ENCODE assay signal across 11 cellular contexts in genomic region chr20:31567380-31567720, GRCh38. TPM values are rescaled to one million over a fixed set of nuclear protein-coding genes. Genes with fewer than 3 reads are reported as not detected.
DNase-seq lines count a peak whose midpoint lies in the region; ATAC-seq and TF ChIP-seq lines count a peak whose summit lies in the region.
"Had no signal": no experiment of that assay in that cellular context is flagged by ENCODE, and none has a peak within 500 bp of the region (broad histone marks: within the 10 kb centered on the region; RNA-seq: fewer than 3 reads in every experiment).

No MANE protein-coding gene starts in this region.

- H3K4me3 ChIP-seq in PC-9: peak overlapping the region; percentile 47; the same call in 1 of the 2 replicates
- no peak overlapping the region for H3K4me3 ChIP-seq in esophagus muscularis mucosa
- H3K4me3 ChIP-seq: skin epidermis, tibial nerve had no signal

- DNase-seq in activated T-cell treated with anti-CD3 and anti-CD28 coated beads, Interleukin-2, amount 50 U/mL, for 72 hours: no peak
- DNase-seq in activated T-cell treated with anti-CD3 and anti-CD28 coated beads, Interleukin-2, amount 50 U/mL, for 1 hour: no peak
- DNase-seq in PC-9: no peak
- DNase-seq in esophagus muscularis mucosa (ENCODE audit: extremely low spot score): no peak
- DNase-seq in stimulated activated effector memory CD8-positive, alpha-beta T cell treated with anti-CD3 and anti-CD28 coated beads, Interleukin-12 subunit alpha, Interleukin-12 subunit beta, amount 100 ng/mL, for 72 hours (ENCODE audit: low spot score in 2 of 2): no peak
- no peak for DNase-seq in NCI-H2227 (lab: John Stamatoyannopoulos, UW; ENCODE audit: unreplicated experiment)
- DNase-seq in NCI-H526 treated with DMSO at 0.1 percent for 48 hours (lab: John Stamatoyannopoulos, UW): no peak
- no peak for DNase-seq in GOT3 (lab: John Stamatoyannopoulos, UW)
- DNase-seq: kidney glomerular epithelial cell had no signal

- H3K9me3 ChIP-seq in PC-9 (ENCODE audit: insufficient read depth, low read depth) (no peaks in the 10 kb centered on the region), esophagus muscularis mucosa (no peaks in the 10 kb centered on the region)
- H3K9me3 ChIP-seq: tibial nerve had no signal

- TF ChIP-seq POLR2A in esophagus muscularis mucosa (IDR thresholded peaks at IDR 0.05; ENCODE audit: low read depth): no peak

- ATAC-seq in activated T-cell treated with anti-CD3 and anti-CD28 coated beads, Interleukin-2, amount 50 U/mL, for 72 hours (replicated peaks in 1 of 2): no peak
- no peak for ATAC-seq in stimulated activated effector memory CD8-positive, alpha-beta T cell treated with anti-CD3 and anti-CD28 coated beads, Interleukin-12 subunit alpha, Interleukin-12 subunit beta, amount 100 ng/mL, for 72 hours

- H3K27ac Mint-ChIP-seq in activated T-cell treated with anti-CD3 and anti-CD28 coated beads, Interleukin-2, amount 50 U/mL, for 72 hours: peak overlapping the region; percentile 92
- peak overlapping the region; percentile 74 for H3K27ac Mint-ChIP-seq in stimulated activated effector memory CD8-positive, alpha-beta T cell treated with anti-CD3 and anti-CD28 coated beads, Interleukin-12 subunit alpha, Interleukin-12 subunit beta, amount 100 ng/mL, for 72 hours

- TF ChIP-seq EP300 in esophagus muscularis mucosa (IDR thresholded peaks at IDR 0.05): no peak

- POLR2A ChIA-PET in PC-9 (lab: Charles Lee; ENCODE audit: unreplicated experiment): interaction anchor here (0.7 to 3.7 kb wide), 13 partner anchors 22 to 172 kb away, joined by 3 to 81 read pairs (median 8); partner anchors contain the start of genes ID1 and TPX2

- intact Hi-C loops in PC-9 (cut with micrococcal nuclease; ENCODE audit: unreplicated experiment): loop anchor here (1.0 to 5.0 kb wide), 5 partner anchors 26 to 270 kb away; partner anchors contain the start of gene HM13
- intact Hi-C loops in esophagus muscularis mucosa (cut with DNase I): no loop called here

- H3K9me3 Mint-ChIP-seq in activated T-cell treated with anti-CD3 and anti-CD28 coated beads, Interleukin-2, amount 50 U/mL, for 72 hours: no peaks in the 10 kb centered on the region
- no peaks in the 10 kb centered on the region for H3K9me3 Mint-ChIP-seq in stimulated activated effector memory CD8-positive, alpha-beta T cell treated with anti-CD3 and anti-CD28 coated beads, Interleukin-12 subunit alpha, Interleukin-12 subunit beta, amount 100 ng/mL, for 72 hours

- peaks cover 48% of the 10 kb centered on the region for H3K4me1 Mint-ChIP-seq in activated T-cell treated with anti-CD3 and anti-CD28 coated beads, Interleukin-2, amount 50 U/mL, for 72 hours (ENCODE audit: low read depth)
- peaks cover 31% of the 10 kb centered on the region for H3K4me1 Mint-ChIP-seq in stimulated activated effector memory CD8-positive, alpha-beta T cell treated with anti-CD3 and anti-CD28 coated beads, Interleukin-12 subunit alpha, Interleukin-12 subunit beta, amount 100 ng/mL, for 72 hours

- H3K27me3 ChIP-seq in PC-9 (ENCODE audit: insufficient read depth, low read depth) (no peaks in the 10 kb centered on the region), esophagus muscularis mucosa (no peaks in the 10 kb centered on the region)
- H3K27me3 ChIP-seq: tibial nerve had no signal

- CTCF ChIA-PET in PC-9 (lab: Charles Lee): interaction anchor here (0.6 to 18.7 kb wide), 12 partner anchors 9 to 1763 kb away, joined by 3 to 407 read pairs (median 5); partner anchors contain the start of gene ID1

- no peaks in the 10 kb centered on the region for H4K20me1 ChIP-seq in PC-9 (ENCODE audit: insufficient read depth)

- H3K27me3 Mint-ChIP-seq in activated T-cell treated with anti-CD3 and anti-CD28 coated beads, Interleukin-2, amount 50 U/mL, for 72 hours (ENCODE audit: low read depth): no peaks in the 10 kb centered on the region

- peaks cover 83% of the 10 kb centered on the region for H3K4me1 ChIP-seq in PC-9 (replicated peaks; ENCODE audit: insufficient read depth)
- H3K4me1 ChIP-seq in esophagus muscularis mucosa: peaks cover 36 to 76% (median 63%) of the 10 kb centered on the region in 4 donors

- H3K79me2 ChIP-seq in PC-9 (ENCODE audit: low read depth): peaks cover 21% of the 10 kb centered on the region; the same call in 1 of the 2 replicates

- BruUV-seq in PC-9 (replicated peaks; lab: Mats Ljungman, UMichigan): no TSS peak

- H3K9me2 ChIP-seq in PC-9 (ENCODE audit: insufficient read depth): no peaks in the 10 kb centered on the region

- H3K36me3 Mint-ChIP-seq in activated T-cell treated with anti-CD3 and anti-CD28 coated beads, Interleukin-2, amount 50 U/mL, for 72 hours (ENCODE audit: insufficient read depth in 2 of 2): peaks cover 1 to 5% of the 10 kb centered on the region in 2 donors
- H3K36me3 Mint-ChIP-seq in stimulated activated effector memory CD8-positive, alpha-beta T cell treated with anti-CD3 and anti-CD28 coated beads, Interleukin-12 subunit alpha, Interleukin-12 subunit beta, amount 100 ng/mL, for 72 hours: peaks cover 72% of the 10 kb centered on the region

- H3K27ac ChIP-seq in PC-9 (peak overlapping the region; percentile 99), esophagus muscularis mucosa (replicated peaks in 1 of 4) (peak overlapping the region; percentile 91 to 95 (median 93))

- peak overlapping the region; percentile 84 for H3K4me2 ChIP-seq in PC-9

- H2AFZ ChIP-seq in PC-9: no peak overlapping the region

- H3F3A ChIP-seq in PC-9 (ENCODE audit: insufficient read depth, low read depth): peaks cover 67% of the 10 kb centered on the region

- peak overlapping the region in 1 of 2 donors; percentile 27 for H3K4me3 Mint-ChIP-seq in activated T-cell treated with anti-CD3 and anti-CD28 coated beads, Interleukin-2, amount 50 U/mL, for 72 hours
- no peak overlapping the region for H3K4me3 Mint-ChIP-seq in stimulated activated effector memory CD8-positive, alpha-beta T cell treated with anti-CD3 and anti-CD28 coated beads, Interleukin-12 subunit alpha, Interleukin-12 subunit beta, amount 100 ng/mL, for 72 hours

- H3K36me3 ChIP-seq in PC-9 (ENCODE audit: low read depth) (peaks cover 34% of the 10 kb centered on the region), esophagus muscularis mucosa (peaks cover 16 to 69% (median 54%) of the 10 kb centered on the region in 4 donors)

- no peak; the same call in 1 of the 2 replicates for TF ChIP-seq CTCF in PC-9 (conservative IDR thresholded peaks at IDR 0.05)
- TF ChIP-seq CTCF in esophagus muscularis mucosa (IDR thresholded peaks at IDR 0.05): no peak

RNA-seq across cellular contexts. Expression of gene ID1, which starts 37.7 kb away (rescaled TPM):
- total RNA-seq in activated T-cell treated with anti-CD3 and anti-CD28 coated beads, Interleukin-2, amount 50 U/mL, for 72 hours: 1 to 10 TPM in 1 of 2 donors, under 1 TPM in 1; 0.84 to 2.0 TPM
- 74.4 and 164 TPM in 2 replicates for total RNA-seq in PC-9 (2021)
- 100 to 1,000 TPM; 199 to 744 (median 532) TPM for total RNA-seq in esophagus muscularis mucosa

RNA-seq across cellular contexts. Expression of gene HM13, which starts 53.1 kb away (rescaled TPM):
- 100 to 1,000 TPM; 131 to 146 TPM for total RNA-seq in activated T-cell treated with anti-CD3 and anti-CD28 coated beads, Interleukin-2, amount 50 U/mL, for 72 hours
- 220 and 272 TPM in 2 replicates for total RNA-seq in PC-9 (2021)
- 10 to 100 TPM; 41.5 to 67.7 (median 47.6) TPM for total RNA-seq in esophagus muscularis mucosa

Comparison
In these comparisons a context has a peak if more than half of its experiments do, and no peak if none do; other contexts are left out.
1. RNA of gene ID1, which starts 37.7 kb away (total RNA-seq): 199 to 744 TPM in esophagus muscularis mucosa and 74.4 to 164 TPM in PC-9; 0.84 to 2.0 TPM in activated T-cell treated with anti-CD3 and anti-CD28 coated beads, Interleukin-2, amount 50 U/mL, for 72 hours; every median in the first group is over 10 times any median in the second.